ENCODE assay signal across 7 cellular contexts in the genomic region with DNA sequence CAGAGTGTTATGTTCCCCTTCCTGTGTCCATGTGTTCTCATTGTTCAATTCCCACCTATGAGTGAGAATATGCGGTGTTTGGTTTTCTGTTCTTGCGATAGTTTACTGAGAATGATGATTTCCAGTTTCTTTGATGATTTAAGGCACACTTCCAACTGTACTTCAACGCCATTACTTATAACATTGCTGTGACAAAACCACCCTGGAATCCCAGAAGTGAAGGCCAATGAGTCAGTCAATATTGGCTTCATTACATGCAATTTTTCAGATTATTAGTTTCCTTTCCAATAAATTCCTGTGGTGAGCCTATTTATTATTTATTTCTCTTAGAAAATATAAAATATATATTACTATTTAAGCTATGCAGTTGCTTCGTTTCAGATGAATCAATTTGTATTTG.
DNase-seq lines count a peak whose midpoint lies in the region; TF ChIP-seq lines count a peak whose summit lies in the region.
"Not testable (repeated sequence)": the region's sequence is repeated elsewhere in the genome, so short reads cannot be mapped to it uniquely, and the experiment has no call there.

No MANE protein-coding gene starts in this region.

- not testable (repeated sequence) for H3F3A ChIP-seq in SK-N-SH (replicated peaks; ENCODE audit: insufficient read depth)

- not testable (repeated sequence) for H3K36me3 ChIP-seq in SK-N-SH (replicated peaks in 1 of 2; ENCODE audit: control insufficient read depth in 1 of 2, insufficient read depth in 2 of 2, low read length in 1 of 2)

- not testable (repeated sequence) for TF ChIP-seq CTCF in AG10803 (conservative IDR thresholded peaks at IDR 0.05; ENCODE audit: low read length); SK-N-SH (IDR thresholded peaks at IDR 0.05); epithelial cell of esophagus (IDR thresholded peaks at IDR 0.05; ENCODE audit: insufficient read depth, low read depth, low read length, missing control alignments)

- TF ChIP-seq EP300 in SK-N-SH (IDR thresholded peaks at IDR 0.05; ENCODE audit: borderline replicate concordance in 1 of 2, low read depth in 1 of 2, low read length in 1 of 2), result not testable (repeated sequence)

- H3K4me1 ChIP-seq in SK-N-SH (ENCODE audit: control insufficient read depth in 1 of 2, insufficient read depth in 2 of 2, low read depth in 1 of 2, low read length in 1 of 2), result not testable (repeated sequence)

- CTCF ChIA-PET in SK-N-SH (lab: Yijun Ruan, JAX), result not testable (repeated sequence)

- not testable (repeated sequence) for H3K27ac ChIP-seq in SK-N-SH (ENCODE audit: low read depth in 2 of 2, low read length in 1 of 2)

- H3K4me3 ChIP-seq in AG10803 (ENCODE audit: low read length); SK-N-SH (ENCODE audit: low read depth in 2 of 2, low read length in 1 of 2); epithelial cell of esophagus (ENCODE audit: low read length): not testable (repeated sequence)

- TF ChIP-seq RAD21 in SK-N-SH (IDR thresholded peaks at IDR 0.05; ENCODE audit: low read length), result not testable (repeated sequence)

- H3K79me2 ChIP-seq in SK-N-SH (ENCODE audit: insufficient read depth), result not testable (repeated sequence)

- H3K9me2 ChIP-seq in SK-N-SH, result not testable (repeated sequence)

- not testable (repeated sequence) for H3K4me2 ChIP-seq in SK-N-SH

- not testable (repeated sequence) for H3K27me3 ChIP-seq in SK-N-SH (ENCODE audit: insufficient read depth)

- not testable (repeated sequence) for H3K9ac ChIP-seq in SK-N-SH

- 69% methylated on average over 4 of the region's 4 CpGs for WGBS in SK-N-SH (ENCODE audit: low lambda C conversion rate)

- not testable (repeated sequence) for H2AFZ ChIP-seq in SK-N-SH (ENCODE audit: low read depth)

- H3K9me3 ChIP-seq in SK-N-SH, result not testable (repeated sequence)

- not testable (repeated sequence) for H4K20me1 ChIP-seq in SK-N-SH (ENCODE audit: insufficient read depth)

- DNase-seq in AG10803 (ENCODE audit: low read depth) (peak; percentile 6), GM04503 (ENCODE audit: low read depth) (peak; percentile 5), HS-27A (ENCODE audit: low read depth) (peak; percentile 45), astrocyte of the hippocampus (ENCODE audit: low read depth, low spot score) (peak; percentile 17), epithelial cell of esophagus (ENCODE audit: low read depth) (peak; percentile 4), iris pigment epithelial cell (ENCODE audit: low read depth) (peak; percentile 71)
- not testable (repeated sequence) for DNase-seq in SK-N-SH

- POLR2A ChIA-PET in SK-N-SH (lab: Yijun Ruan, JAX), result not testable (repeated sequence)

TF ChIP-seq in SK-N-SH, 30 proteins besides CTCF, POLR2A, EP300 and RAD21:
- TF ChIP-seq FOSL2 (IDR thresholded peaks at IDR 0.05; ENCODE audit: borderline replicate concordance, low read depth) (peak; percentile 22; the same call in 1 of the 2 replicates), TCF12 (IDR thresholded peaks at IDR 0.05) (0 out of 2 replicates have a peak, but pooled peaks have one; percentile 11)
- TF ChIP-seq, protein P1, sequence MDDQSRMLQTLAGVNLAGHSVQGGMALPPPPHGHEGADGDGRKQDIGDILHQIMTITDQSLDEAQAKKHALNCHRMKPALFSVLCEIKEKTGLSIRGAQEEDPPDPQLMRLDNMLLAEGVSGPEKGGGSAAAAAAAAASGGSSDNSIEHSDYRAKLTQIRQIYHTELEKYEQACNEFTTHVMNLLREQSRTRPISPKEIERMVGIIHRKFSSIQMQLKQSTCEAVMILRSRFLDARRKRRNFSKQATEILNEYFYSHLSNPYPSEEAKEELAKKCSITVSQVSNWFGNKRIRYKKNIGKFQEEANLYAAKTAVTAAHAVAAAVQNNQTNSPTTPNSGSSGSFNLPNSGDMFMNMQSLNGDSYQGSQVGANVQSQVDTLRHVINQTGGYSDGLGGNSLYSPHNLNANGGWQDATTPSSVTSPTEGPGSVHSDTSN (IDR thresholded peaks at IDR 0.05), result peak; percentile 34; the same call in 1 of the 2 replicates
